Comparison of ENCODE assay signal across 1 cellular context in the genomic region with DNA sequence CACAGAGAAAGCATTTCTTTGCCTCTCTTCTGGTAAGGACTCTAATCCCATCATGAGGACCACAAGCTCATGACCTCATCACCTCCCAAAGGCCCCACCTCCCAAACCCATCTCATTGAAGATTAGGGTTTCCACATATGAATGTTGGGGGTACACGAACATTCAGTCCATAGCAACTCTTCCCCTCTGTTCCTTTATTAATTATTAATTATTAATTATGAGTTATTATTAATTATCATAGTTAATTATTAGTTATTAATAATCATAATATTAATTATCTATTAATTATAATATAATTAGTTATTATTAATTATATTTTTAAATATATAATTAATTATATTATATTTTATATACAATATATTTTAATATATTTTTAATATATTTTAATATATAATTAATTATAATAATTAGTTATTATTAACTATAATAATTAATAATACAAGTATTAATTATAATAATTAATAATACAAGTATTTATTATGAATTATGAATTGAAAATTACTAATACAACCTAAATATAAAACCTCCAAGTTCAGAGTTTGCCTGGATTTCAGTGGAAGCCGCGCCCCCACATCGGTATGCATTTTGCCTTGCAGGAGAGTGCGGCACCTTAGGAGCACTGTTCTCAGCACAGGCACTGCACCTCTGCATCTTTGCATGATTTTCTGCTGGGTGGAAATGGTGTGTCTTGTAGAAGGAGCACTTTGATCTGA.
TF ChIP-seq lines count a peak whose summit lies in the region.

No MANE protein-coding gene starts in this region.

TF ChIP-seq in A549, 52 proteins besides CTCF, POLR2A, EP300 and RAD21 (continued from another document):
- TF ChIP-seq, protein P1, sequence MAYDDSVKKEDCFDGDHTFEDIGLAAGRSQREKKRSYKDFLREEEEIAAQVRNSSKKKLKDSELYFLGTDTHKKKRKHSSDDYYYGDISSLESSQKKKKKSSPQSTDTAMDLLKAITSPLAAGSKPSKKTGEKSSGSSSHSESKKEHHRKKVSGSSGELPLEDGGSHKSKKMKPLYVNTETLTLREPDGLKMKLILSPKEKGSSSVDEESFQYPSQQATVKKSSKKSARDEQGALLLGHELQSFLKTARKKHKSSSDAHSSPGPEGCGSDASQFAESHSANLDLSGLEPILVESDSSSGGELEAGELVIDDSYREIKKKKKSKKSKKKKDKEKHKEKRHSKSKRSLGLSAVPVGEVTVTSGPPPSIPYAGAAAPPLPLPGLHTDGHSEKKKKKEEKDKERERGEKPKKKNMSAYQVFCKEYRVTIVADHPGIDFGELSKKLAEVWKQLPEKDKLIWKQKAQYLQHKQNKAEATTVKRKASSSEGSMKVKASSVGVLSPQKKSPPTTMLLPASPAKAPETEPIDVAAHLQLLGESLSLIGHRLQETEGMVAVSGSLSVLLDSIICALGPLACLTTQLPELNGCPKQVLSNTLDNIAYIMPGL (CRISPR knock-in tag; IDR thresholded peaks at IDR 0.05; ENCODE audit: borderline replicate concordance), result no peak
- no peak for TF ChIP-seq ZFP36 (IDR thresholded peaks at IDR 0.05; ENCODE audit: borderline replicate concordance, partially characterized antibody)
